8 cellular contexts compared by ENCODE assay signal in genomic region chr2:224038830-224039079, GRCh38. TPM values are rescaled to one million over a fixed set of nuclear protein-coding genes. Genes with fewer than 3 reads are reported as not detected.
DNase-seq lines count a peak whose midpoint lies in the region; ATAC-seq and TF ChIP-seq lines count a peak whose summit lies in the region.

No MANE protein-coding gene starts in this region.

- TF ChIP-seq POLR2A in stomach (IDR thresholded peaks at IDR 0.05) = no peak

- no peak for TF ChIP-seq CTCF in PC-3 (conservative IDR thresholded peaks at IDR 0.05; ENCODE audit: low read depth, low read length)
- TF ChIP-seq CTCF in left ventricle myocardium inferior (IDR thresholded peaks at IDR 0.05; ENCODE audit: borderline replicate concordance) = no peak
- TF ChIP-seq CTCF in stomach (IDR thresholded peaks at IDR 0.05) = no peak
- TF ChIP-seq CTCF in osteocyte (IDR thresholded peaks at IDR 0.05) = no peak

- no peak for TF ChIP-seq EP300 in stomach (IDR thresholded peaks at IDR 0.05)

- H3K27ac ChIP-seq in ACC112 (ENCODE audit: low read depth, low read length) (no peak overlapping the region), PC-3 (ENCODE audit: low read length) (no peak overlapping the region), left ventricle myocardium inferior (replicated peaks) (peak overlapping the region; percentile 71), stomach (peak overlapping the region in 3 of 5 donors; percentile 8 to 60 (median 28))

- DNase-seq in PC-3 (no peak), left ventricle myocardium inferior (no peak), stomach (no peak), SKM-1 (lab: John Stamatoyannopoulos, UW; ENCODE audit: unreplicated experiment) (no peak), osteocyte (ENCODE audit: extremely low spot score, unreplicated experiment) (no peak), NCI-H82 treated with DMSO at 0.1 percent for 48 hours (lab: John Stamatoyannopoulos, UW; ENCODE audit: unreplicated experiment) (no peak)

- CTCF ChIA-PET in PC-3 (lab: Charles Lee) = interaction anchor here (0.6 to 1.2 kb wide), 2 partner anchors 104 to 246 kb away, joined by 3 read pairs; no protein-coding TSS in a partner anchor

- peaks cover 9% of the 10 kb centered on the region for H3K27me3 Mint-ChIP-seq in osteocyte (ENCODE audit: unreplicated experiment)

- intact Hi-C loops in PC-3 (cut with micrococcal nuclease) (loop anchor here (1.0 to 2.0 kb wide), 7 partner anchors 45 to 246 kb away; no protein-coding TSS in a partner anchor), left ventricle myocardium inferior (cut with micrococcal nuclease) (no loop called here), stomach (cut with DNase I; ENCODE audit: low total_unique reads) (no loop called here)

- H3K9me3 Mint-ChIP-seq in osteocyte (ENCODE audit: unreplicated experiment) = no peaks in the 10 kb centered on the region

- no peaks in the 10 kb centered on the region for H3K9me2 ChIP-seq in PC-3 (replicated peaks; ENCODE audit: low read length)

- POLR2A ChIA-PET in PC-3 (lab: Charles Lee; ENCODE audit: unreplicated experiment) = no interaction called here

- H3K4me3 ChIP-seq in ACC112 (ENCODE audit: low read depth, low read length) = peak overlapping the region; percentile 93
- H3K4me3 ChIP-seq in PC-3 (ENCODE audit: low read length) = peak overlapping the region; percentile 72
- peak overlapping the region; percentile 77 for H3K4me3 ChIP-seq in left ventricle myocardium inferior
- H3K4me3 ChIP-seq in stomach = peak overlapping the region; percentile 62 to 87 (median 76)

- no TSS peak for BruUV-seq in PC-3 (replicated peaks; lab: Mats Ljungman, UMichigan)

- H3K36me3 ChIP-seq in ACC112 (ENCODE audit: insufficient read depth, low read length) = no peaks in the 10 kb centered on the region
- H3K36me3 ChIP-seq in PC-3 (ENCODE audit: low read depth, low read length) = no peaks in the 10 kb centered on the region
- no peaks in the 10 kb centered on the region for H3K36me3 ChIP-seq in left ventricle myocardium inferior
- no peaks in the 10 kb centered on the region for H3K36me3 ChIP-seq in stomach

- no peaks in the 10 kb centered on the region for H3K9me3 ChIP-seq in PC-3 (ENCODE audit: low read length)
- no peaks in the 10 kb centered on the region for H3K9me3 ChIP-seq in left ventricle myocardium inferior (replicated peaks)
- H3K9me3 ChIP-seq in stomach = no peaks in the 10 kb centered on the region

- H3K36me3 Mint-ChIP-seq in osteocyte (ENCODE audit: unreplicated experiment) = no peaks in the 10 kb centered on the region

- H3K4me3 Mint-ChIP-seq in osteocyte (ENCODE audit: unreplicated experiment) = no peak overlapping the region

- H3F3A ChIP-seq in PC-3 (ENCODE audit: low read length, unreplicated experiment) = no peaks in the 10 kb centered on the region

- H3K4me1 ChIP-seq in ACC112 (ENCODE audit: control insufficient read depth, insufficient read depth, low read length, unreplicated experiment) (peaks cover 50% of the 10 kb centered on the region), PC-3 (ENCODE audit: insufficient read depth, low read length) (peaks cover 16% of the 10 kb centered on the region), left ventricle myocardium inferior (peaks cover 42% of the 10 kb centered on the region), stomach (peaks cover 0 to 34% (median 19%) of the 10 kb centered on the region in 4 donors)

- H3K27me3 ChIP-seq in ACC112 (ENCODE audit: insufficient read depth, low read length) (no peaks in the 10 kb centered on the region), PC-3 (ENCODE audit: low read length) (no peaks in the 10 kb centered on the region), left ventricle myocardium inferior (ENCODE audit: low read depth) (peaks cover 94% of the 10 kb centered on the region), stomach (peaks cover 0 to 78% (median 34%) of the 10 kb centered on the region in 3 donors)

- peaks cover 26% of the 10 kb centered on the region for H3K4me1 Mint-ChIP-seq in osteocyte (ENCODE audit: unreplicated experiment)

- H3K9ac ChIP-seq in PC-3 (ENCODE audit: low read length) = peak overlapping the region; percentile 23; the same call in 1 of the 2 replicates

- H2AFZ ChIP-seq in ACC112 (ENCODE audit: low read length, unreplicated experiment) (peak overlapping the region; percentile 16), PC-3 (ENCODE audit: low read length) (peak overlapping the region; percentile 68; the same call in 1 of the 2 replicates)

- H3K27ac Mint-ChIP-seq in osteocyte (ENCODE audit: unreplicated experiment) = no peak overlapping the region

- peak overlapping the region; percentile 93 for H3K4me2 ChIP-seq in PC-3 (ENCODE audit: low read length)

- no peaks in the 10 kb centered on the region for H4K20me1 ChIP-seq in PC-3 (ENCODE audit: low read length)

- WGBS in stomach, 5 donors = 0 to 1% (median 0%) methylated on average over 22 to 35 of the region's 35 CpGs; no CpG with 5 or more reads in 1 of the 5 donors

- H3K79me2 ChIP-seq in ACC112 (ENCODE audit: control insufficient read depth, insufficient read depth, low read length, unreplicated experiment) (peaks cover 53% of the 10 kb centered on the region), PC-3 (ENCODE audit: low read length) (peaks cover 15% of the 10 kb centered on the region)

- ATAC-seq in GM21515 (IDR thresholded peaks at IDR 0.05; ENCODE audit: unreplicated experiment) (peak; percentile 32), PC-3 (peak; percentile 49)

RNA-seq across cellular contexts. Expression of gene SERPINE2, which starts 0.3 kb away (rescaled TPM):
- 17.1 and 18.8 TPM in 2 replicates for total RNA-seq in PC-3 (2014; rRNA removed)
- total RNA-seq in left ventricle myocardium inferior = 9.8 TPM
- total RNA-seq in stomach = 10 to 100 TPM in 3 of 5 donors, 1 to 10 TPM in 1, not detected in 1; 5.1 to 27.4 (median 11.5) TPM
- 10 to 100 TPM in 1 of 3 donors, 1 to 10 TPM in 2; 1.8 to 12.9 (median 8.3) TPM for polyA plus RNA-seq in stomach
- total RNA-seq in osteocyte = 68.3 and 69.1 TPM in 2 replicates

Comparison
In these comparisons a context has a peak if more than half of its experiments do, and no peak if none do; other contexts are left out.
1. H3K27ac ChIP-seq: peak in left ventricle myocardium inferior (single experiment) and stomach (3 of 5); none in ACC112 (single experiment) and PC-3 (single experiment).
2. Peak in every context shown above with its lines, with median percentiles within 50 percentile points of each other: H3K4me3 ChIP-seq.